ENCODE assay signal across 22 cellular contexts in genomic region chr1:81846630-81847029, GRCh38. TPM values are rescaled to one million over a fixed set of nuclear protein-coding genes. Genes with fewer than 3 reads are reported as not detected.
"Had no signal": no experiment of that assay in that cellular context is flagged by ENCODE, and none has a peak within 500 bp of the region (broad histone marks: within the 10 kb centered on the region; RNA-seq: fewer than 3 reads in every experiment).

No MANE protein-coding gene starts in this region.

- H3K9me3 ChIP-seq: MG63 had no signal

- DNase-seq: activated CD4-positive, alpha-beta memory T cell treated with anti-CD3 and anti-CD28 coated beads for 36 hours; activated CD4-positive, alpha-beta T cell treated with anti-CD3 and anti-CD28 coated beads, Interleukin-2, amount 10 ng/mL, durations not matched to agents 7 days and 5 days; activated CD4-positive, CD25-positive, alpha-beta regulatory T cell; activated gamma-delta T cell; activated naive CD4-positive, alpha-beta T cell treated with anti-CD3 and anti-CD28 coated beads for 36 hours; activated T-cell treated with anti-CD3 and anti-CD28 coated beads for 4 hours; activated T-cell treated with anti-CD3 and anti-CD28 coated beads, Interleukin-2, amount 50 U/mL, for 48 hours; amygdala; MG63; MV-4-11; NCI-H1092 treated with DMSO at 0.1 percent for 48 hours; NCI-H1436; NCI-H1694 treated with DMSO at 0.1 percent for 48 hours; NCI-H2029 treated with DMSO at 0.1 percent for 48 hours; NCI-H510A treated with DMSO at 0.1 percent for 48 hours; NCI-H69; PC-9; SHP77 treated with DMSO at 0.1 percent for 48 hours; T-helper 17 cell; T-helper 9 cell had no signal

- H3K36me3 ChIP-seq: MG63 had no signal

- H3K4me3 ChIP-seq: MG63, PC-9 had no signal

- H3K27ac ChIP-seq: PC-9 had no signal

- H3K27me3 ChIP-seq: MG63 had no signal

RNA-seq across cellular contexts. Expression of gene ADGRL2, which starts 45.9 kb away (rescaled TPM):
- total RNA-seq: activated CD4-positive, alpha-beta memory T cell treated with anti-CD3 and anti-CD28 coated beads for 36 hours; activated CD4-positive, alpha-beta T cell treated with anti-CD3 and anti-CD28 coated beads, Interleukin-2, amount 10 ng/mL, durations not matched to agents 7 days and 5 days; activated CD8-positive, alpha-beta memory T cell treated with anti-CD3 and anti-CD28 coated beads for 36 hours; activated naive CD4-positive, alpha-beta T cell treated with anti-CD3 and anti-CD28 coated beads for 36 hours; activated T-helper 17 cell treated with anti-CD3 and anti-CD28 coated beads, Interleukin-2, amount 50 U/mL, for 72 hours; T-helper 17 cell had no signal
